In the genomic region with DNA sequence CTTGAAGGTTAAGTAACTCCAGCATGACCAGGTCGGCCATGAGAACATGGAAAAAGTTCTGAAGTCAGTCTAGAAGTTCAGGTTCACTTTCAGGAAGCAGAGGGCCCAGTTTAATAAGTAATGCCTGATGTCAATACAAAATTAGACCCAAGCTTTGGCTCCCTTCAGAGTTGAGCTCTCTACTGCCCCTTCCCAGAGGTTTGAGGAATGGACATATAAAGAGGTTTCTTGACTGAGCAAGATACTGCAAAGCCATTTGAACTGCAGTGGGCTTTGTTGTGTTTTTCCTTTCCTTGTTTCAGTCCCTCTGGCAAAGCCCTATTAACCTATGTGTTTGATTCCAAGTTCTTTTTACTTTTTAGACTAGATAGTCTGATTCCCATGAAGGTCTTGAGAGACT, we compare ENCODE assay signal across 26 cellular contexts.
DNase-seq lines count a peak whose midpoint lies in the region; ATAC-seq, FAIRE-seq and TF ChIP-seq lines count a peak whose summit lies in the region.
"Had no signal": no experiment of that assay in that cellular context is flagged by ENCODE, and none has a peak within 500 bp of the region (broad histone marks: within the 10 kb centered on the region; RNA-seq: fewer than 3 reads in every experiment).

No MANE protein-coding gene starts in this region.

- POLR2A ChIA-PET in Panc1 (lab: Charles Lee) = no interaction called here

- no TSS peak for BruUV-seq in Panc1 (replicated peaks; lab: Mats Ljungman, UMichigan)

- intact Hi-C loops in Panc1 (cut with micrococcal nuclease; ENCODE audit: unreplicated experiment) = no loop called here
- intact Hi-C loops in ascending aorta (cut with DNase I) = no loop called here

- in situ Hi-C loops in Panc1 (cut with HindIII; ENCODE audit: low pct_unique_long_range_greater_than_20kb, low sequenced_read_pairs) = no loop called here

- H3K9me3 ChIP-seq in Panc1 (ENCODE audit: control insufficient read depth, insufficient read depth, low read depth, low read length) (no peaks in the 10 kb centered on the region), ascending aorta (no peaks in the 10 kb centered on the region)
- H3K9me3 ChIP-seq: adrenal gland, sigmoid colon had no signal

- H3K4me1 ChIP-seq in Panc1 (ENCODE audit: control insufficient read depth, insufficient read depth, low read length) (no peaks in the 10 kb centered on the region), foreskin keratinocyte (no peaks in the 10 kb centered on the region), ascending aorta (no peaks in the 10 kb centered on the region)
- H3K4me1 ChIP-seq: adrenal gland had no signal

- H3K4me3 ChIP-seq in Panc1 (ENCODE audit: low read depth in 2 of 2, low read length in 2 of 2) (no peak overlapping the region), ascending aorta (no peak overlapping the region)
- H3K4me3 ChIP-seq: adrenal gland, sigmoid colon had no signal

- ATAC-seq in Panc1 = no peak
- ATAC-seq in foreskin keratinocyte = no peak
- ATAC-seq in HG03354 (IDR thresholded peaks at IDR 0.05; ENCODE audit: poor library complexity, severe bottlenecking, unreplicated experiment) = no peak
- ATAC-seq in GM19397 (IDR thresholded peaks at IDR 0.05; ENCODE audit: unreplicated experiment) = no peak
- ATAC-seq: activated T-cell treated with anti-CD3 and anti-CD28 coated beads, Interleukin-2, amount 50 U/mL, for 4 hours; left lobe of liver; natural killer cell treated with Interleukin-12 subunit alpha and Interleukin-12 subunit beta and Interleukin-15 and Interleukin-18, amount 100 ng/mL, for 72 hours; Right ventricle myocardium inferior had no signal

- CTCF ChIA-PET in Panc1 (lab: Charles Lee) = no interaction called here

- TF ChIP-seq CTCF in 22Rv1 (IDR thresholded peaks at IDR 0.05) = peak; percentile 15; the same call in 1 of the 2 replicates
- peak; percentile 8; the same call in 1 of the 2 replicates for TF ChIP-seq CTCF in Panc1 (IDR thresholded peaks at IDR 0.05)
- TF ChIP-seq CTCF in foreskin keratinocyte (conservative IDR thresholded peaks at IDR 0.05) = no peak
- no peak for TF ChIP-seq CTCF in ascending aorta (IDR thresholded peaks at IDR 0.05)

- peak; percentile 73 for FAIRE-seq in GM18507 (lab: Jason Lieb, UNC)
- FAIRE-seq: GM12891 had no signal

- H3K36me3 ChIP-seq in Panc1 (ENCODE audit: control insufficient read depth, insufficient read depth, low read length) = no peaks in the 10 kb centered on the region
- no peaks in the 10 kb centered on the region for H3K36me3 ChIP-seq in ascending aorta
- H3K36me3 ChIP-seq: adrenal gland, sigmoid colon had no signal

- H3K27ac ChIP-seq in 22Rv1 (no peak overlapping the region), Panc1 (ENCODE audit: low read length) (no peak overlapping the region), foreskin keratinocyte (peak overlapping the region; percentile 51), ascending aorta (no peak overlapping the region)
- H3K27ac ChIP-seq: adrenal gland, sigmoid colon had no signal

- DNase-seq in GM18507 (ENCODE audit: extremely low spot score, insufficient read length, low read depth) (no peak), Panc1 (ENCODE audit: low read depth, low spot score) (no peak), foreskin keratinocyte (no peak), NCI-H1436 (lab: John Stamatoyannopoulos, UW) (no peak), ascending aorta (ENCODE audit: low spot score in 2 of 2) (no peak)
- DNase-seq: activated naive CD4-positive, alpha-beta T cell; activated T-cell treated with anti-CD3 and anti-CD28 coated beads, Interleukin-2, amount 50 U/mL, for 4 hours; adrenal gland; CD4-positive, alpha-beta T cell; dermis blood vessel endothelial cell; DMS53; GF-D8; head of caudate nucleus; midbrain; NCI-H1417 treated with DMSO at 0.1 percent for 48 hours; NCI-H2107; NCI-H446 treated with DMSO at 0.1 percent for 48 hours; sigmoid colon; SW 1271 had no signal

- H3K27me3 ChIP-seq in Panc1 (ENCODE audit: control insufficient read depth, insufficient read depth, low read length) = no peaks in the 10 kb centered on the region
- no peaks in the 10 kb centered on the region for H3K27me3 ChIP-seq in foreskin keratinocyte
- no peaks in the 10 kb centered on the region for H3K27me3 ChIP-seq in ascending aorta
- H3K27me3 ChIP-seq: adrenal gland, sigmoid colon had no signal

Comparison
In these comparisons a context has a peak if more than half of its experiments do, and no peak if none do; other contexts are left out.
1. CTCF ChIP-seq: peak in 22Rv1 (single experiment) and Panc1 (single experiment); none in foreskin keratinocyte (single experiment) and ascending aorta (0 of 3).